ENCODE assay signal across 8 cellular contexts in the genomic region with DNA sequence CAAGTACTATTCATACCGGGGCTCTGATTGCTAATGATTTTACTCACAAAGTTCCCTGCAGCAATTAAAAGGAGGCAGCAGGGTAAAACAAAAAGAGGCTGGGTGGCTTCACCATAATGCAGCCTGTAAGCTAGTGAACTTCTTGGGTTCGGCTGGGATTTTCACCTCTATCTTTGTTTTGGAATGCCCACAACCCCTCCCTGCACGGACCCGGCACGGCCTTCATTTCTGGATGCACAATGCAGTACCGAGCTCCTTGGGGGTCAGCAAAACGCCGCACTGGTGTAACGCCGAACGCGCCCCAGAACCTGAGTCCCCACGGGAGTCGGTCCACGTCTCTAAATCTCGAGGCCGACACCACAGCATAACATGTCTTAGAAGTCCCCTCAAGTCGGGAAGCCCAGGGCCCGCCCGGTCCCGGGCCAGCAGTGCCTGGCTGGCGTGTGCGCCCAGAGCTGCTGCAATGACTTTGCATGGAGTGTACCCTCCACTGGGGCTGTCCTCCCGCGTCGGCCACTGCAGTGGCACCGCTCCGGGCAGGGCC. TPM values are rescaled to one million over a fixed set of nuclear protein-coding genes. Genes with fewer than 3 reads are reported as not detected.
A peak's percentile ranks its signal among the peaks of the same experiment; 100 is the strongest.
DNase-seq lines count a peak whose midpoint lies in the region; ATAC-seq, FAIRE-seq and TF ChIP-seq lines count a peak whose summit lies in the region.

No MANE protein-coding gene starts in this region.

- H3K27me3 ChIP-seq in WERI-Rb-1 (ENCODE audit: insufficient read depth, low read depth, severe bottlenecking) (no peaks in the 10 kb centered on the region), gastroesophageal sphincter (no peaks in the 10 kb centered on the region), prostate gland (replicated peaks; ENCODE audit: insufficient read depth) (no peaks in the 10 kb centered on the region)

- TF ChIP-seq CTCF in WERI-Rb-1 (IDR thresholded peaks at IDR 0.05; ENCODE audit: low read depth, low read length) (no peak), gastroesophageal sphincter (IDR thresholded peaks at IDR 0.05) (no peak), prostate gland (IDR thresholded peaks at IDR 0.05) (no peak), GM10266 (IDR thresholded peaks at IDR 0.05; ENCODE audit: control insufficient read depth, insufficient read depth, low read depth, missing control alignments) (no peak)

- no peak overlapping the region for H3K27ac ChIP-seq in WERI-Rb-1
- peak overlapping the region in 3 of 4 donors; percentile 83 to 89 (median 85) for H3K27ac ChIP-seq in gastroesophageal sphincter
- peak overlapping the region; percentile 57 to 58 for H3K27ac ChIP-seq in prostate gland

- no peak for TF ChIP-seq EP300 in gastroesophageal sphincter (IDR thresholded peaks at IDR 0.05)

- ATAC-seq in HG02852 (IDR thresholded peaks at IDR 0.05; ENCODE audit: unreplicated experiment) (peak; percentile 12), gastroesophageal sphincter (peak; percentile 37)

- peak overlapping the region; percentile 81 for H3K4me3 ChIP-seq in GM08714 (ENCODE audit: low read length)
- H3K4me3 ChIP-seq in WERI-Rb-1 (ENCODE audit: low read depth, low read length): peak overlapping the region; percentile 81
- H3K4me3 ChIP-seq in gastroesophageal sphincter: peak overlapping the region; percentile 79 to 98
- peak overlapping the region; percentile 65 to 88 for H3K4me3 ChIP-seq in prostate gland

- intact Hi-C loops in prostate gland (cut with DNase I): loop anchor here (5.0 kb wide), 1 partner anchor 40 kb away; no protein-coding TSS in a partner anchor

- FAIRE-seq in RCC 7860 (lab: Jason Lieb, UNC): no peak

- no peaks in the 10 kb centered on the region for H3K9me3 ChIP-seq in WERI-Rb-1 (ENCODE audit: severe bottlenecking)
- H3K9me3 ChIP-seq in gastroesophageal sphincter: no peaks in the 10 kb centered on the region
- H3K9me3 ChIP-seq in prostate gland: no peaks in the 10 kb centered on the region

- DNase-seq in WERI-Rb-1: no peak
- no peak for DNase-seq in prostate gland (ENCODE audit: low spot score)
- DNase-seq in GM10266 (ENCODE audit: extremely low spot score): no peak
- no peak for DNase-seq in RCC 7860 (ENCODE audit: low spot score)
- DNase-seq in NK-92 treated with Interleukin-12 subunit alpha and Interleukin-12 subunit beta, amount 100 ng/mL, for 24 hours (lab: John Stamatoyannopoulos, UW): no peak

- 0 to 10% methylated on average over 2 to 5 of the region's 28 CpGs for WGBS in gastroesophageal sphincter (ENCODE audit: low coverage in 1 of 2), 2 donors
- WGBS in prostate gland: under 1% methylated on average over 28 of the region's 28 CpGs

- H3K36me3 ChIP-seq in WERI-Rb-1 (peaks cover 9% of the 10 kb centered on the region), gastroesophageal sphincter (no peaks in the 10 kb centered on the region), prostate gland (no peaks in the 10 kb centered on the region)

- peaks cover 0 to 37% (median 7%) of the 10 kb centered on the region in 3 donors for H3K4me1 ChIP-seq in gastroesophageal sphincter
- peaks cover 7% of the 10 kb centered on the region for H3K4me1 ChIP-seq in prostate gland (replicated peaks)

- TF ChIP-seq POLR2A in gastroesophageal sphincter (IDR thresholded peaks at IDR 0.05) (no peak), prostate gland (IDR thresholded peaks at IDR 0.05) (no peak)

RNA-seq across cellular contexts. Expression of gene UBE2O, which starts 0.8 kb away (rescaled TPM):
- total RNA-seq in gastroesophageal sphincter: 10 to 100 TPM; 13.0 to 19.8 (median 15.2) TPM
- 10 to 100 TPM; 19.9 to 39.8 TPM for total RNA-seq in prostate gland

RNA-seq across cellular contexts. Expression of gene AANAT, which starts 15.2 kb away (rescaled TPM):
- total RNA-seq in gastroesophageal sphincter (not detected), prostate gland (not detected)

RNA-seq across cellular contexts. Expression of gene RHBDF2, which starts 49.0 kb away (rescaled TPM):
- total RNA-seq in gastroesophageal sphincter: 10 to 100 TPM in 1 of 4 donors, 1 to 10 TPM in 3; 7.3 to 20.5 (median 8.5) TPM
- total RNA-seq in prostate gland: 10 to 100 TPM; 29.9 to 31.1 TPM
